ENCODE assay signal across 12 cellular contexts in genomic region chr3:37990527-37990926, GRCh38. TPM values are rescaled to one million over a fixed set of nuclear protein-coding genes. Genes with fewer than 3 reads are reported as not detected.
DNase-seq lines count a peak whose midpoint lies in the region; ATAC-seq and TF ChIP-seq lines count a peak whose summit lies in the region.
"Had no signal": no experiment of that assay in that cellular context is flagged by ENCODE, and none has a peak within 500 bp of the region (broad histone marks: within the 10 kb centered on the region; RNA-seq: fewer than 3 reads in every experiment).

VILL (plus strand) TSS chr3:37990786; CDS start chr3:37993673, 2,887 bp downstream.

- DNase-seq in H7, result peak; percentile 60
- DNase-seq in RWPE2 (ENCODE audit: low spot score), result peak; percentile 68
- no peak for DNase-seq in prostate gland (ENCODE audit: low spot score)
- DNase-seq in heart right ventricle, result no peak
- DNase-seq in BE2C, result no peak
- DNase-seq: NCI-H1436; stimulated activated naive CD4-positive, alpha-beta T cell; SW 1271 had no signal

- H3K4me3 ChIP-seq in H7 (ENCODE audit: insufficient read depth, low read depth, low read length) (peak within 1 kb of the TSS; percentile 20; the same call in 1 of the 2 replicates), RWPE2 (ENCODE audit: severe bottlenecking) (no peak within 1 kb of the TSS), iPS-15b (ENCODE audit: low read depth, low read length) (peak within 1 kb of the TSS; percentile 26), prostate gland (no peak within 1 kb of the TSS), heart right ventricle (no peak within 1 kb of the TSS), BE2C (ENCODE audit: low read depth, low read length) (no peak within 1 kb of the TSS)
- H3K4me3 ChIP-seq: ascending aorta had no signal

- TF ChIP-seq CTCF in RWPE2 (IDR thresholded peaks at IDR 0.05; ENCODE audit: poor library complexity, severe bottlenecking) (no peak), prostate gland (IDR thresholded peaks at IDR 0.05) (peak in 1 of 4 experiments; percentile 24), heart right ventricle (IDR thresholded peaks at IDR 0.05) (no peak), BE2C (IDR thresholded peaks at IDR 0.05; ENCODE audit: low read depth, low read length) (no peak)

- peak; percentile 65 for TF ChIP-seq POLR2A in prostate gland (IDR thresholded peaks at IDR 0.05)

- H3K27me3 ChIP-seq in H7 (ENCODE audit: control insufficient read depth, insufficient read depth, low read length), result 0 out of 2 replicates have a peak, but pooled peaks cover 4% of the 10 kb centered on the region
- no peaks in the 10 kb centered on the region for H3K27me3 ChIP-seq in RWPE2 (ENCODE audit: insufficient read depth, poor library complexity, severe bottlenecking)
- H3K27me3 ChIP-seq in iPS-15b (ENCODE audit: control insufficient read depth, insufficient read depth, low read length), result peaks cover 12% of the 10 kb centered on the region
- H3K27me3 ChIP-seq in prostate gland (replicated peaks; ENCODE audit: insufficient read depth), result no peaks in the 10 kb centered on the region
- no peaks in the 10 kb centered on the region for H3K27me3 ChIP-seq in heart right ventricle
- no peaks in the 10 kb centered on the region for H3K27me3 ChIP-seq in BE2C
- H3K27me3 ChIP-seq: ascending aorta had no signal

- peak; percentile 16; the same call in 2 of the 3 replicates for ATAC-seq in RWPE2 (ENCODE audit: low read depth)
- no peak for ATAC-seq in activated CD4-positive, CD25-positive, alpha-beta regulatory T cell treated with anti-CD3 and anti-CD28 coated beads, Interleukin-2, amount 50 U/mL, for 24 hours
- ATAC-seq in heart right ventricle, result no peak
- ATAC-seq in GM19328 (IDR thresholded peaks at IDR 0.05; ENCODE audit: unreplicated experiment), result no peak

- peaks cover 8% of the 10 kb centered on the region for H3K4me1 ChIP-seq in RWPE2 (ENCODE audit: insufficient read depth, poor library complexity, severe bottlenecking)
- H3K4me1 ChIP-seq in iPS-15b (ENCODE audit: control insufficient read depth, insufficient read depth, low read length), result peaks cover 5% of the 10 kb centered on the region
- peaks cover 12% of the 10 kb centered on the region for H3K4me1 ChIP-seq in prostate gland (replicated peaks)
- peaks cover 0 to 38% (median 15%) of the 10 kb centered on the region in 9 donors for H3K4me1 ChIP-seq in heart right ventricle
- H3K4me1 ChIP-seq in BE2C, result no peaks in the 10 kb centered on the region

- H3K9me3 ChIP-seq in RWPE2 (ENCODE audit: severe bottlenecking) (no peaks in the 10 kb centered on the region), iPS-15b (ENCODE audit: control insufficient read depth, insufficient read depth, low read length) (no peaks in the 10 kb centered on the region), prostate gland (no peaks in the 10 kb centered on the region), heart right ventricle (no peaks in the 10 kb centered on the region), BE2C (no peaks in the 10 kb centered on the region)
- H3K9me3 ChIP-seq: ascending aorta had no signal

- H3K27ac ChIP-seq in RWPE2 (ENCODE audit: poor library complexity, severe bottlenecking) (no peak within 1 kb of the TSS), prostate gland (peak within 1 kb of the TSS in 1 of 2 donors; percentile 86), heart right ventricle (no peak within 1 kb of the TSS)
- H3K27ac ChIP-seq: ascending aorta had no signal

- H3K36me3 ChIP-seq in H7 (replicated peaks; ENCODE audit: control insufficient read depth, insufficient read depth, low read length) (no peaks in the 10 kb centered on the region), RWPE2 (ENCODE audit: low read depth) (no peaks in the 10 kb centered on the region), iPS-15b (ENCODE audit: control insufficient read depth, insufficient read depth, low read length) (no peaks in the 10 kb centered on the region), prostate gland (no peaks in the 10 kb centered on the region), heart right ventricle (peaks cover 0 to 2% (median 0%) of the 10 kb centered on the region in 9 donors), BE2C (no peaks in the 10 kb centered on the region)
- H3K36me3 ChIP-seq: ascending aorta had no signal

- intact Hi-C loops in prostate gland (cut with DNase I) (no loop called here), heart right ventricle (cut with DNase I) (no loop called here)

- WGBS in prostate gland, result 77% methylated on average over 10 of the region's 10 CpGs
- WGBS in heart right ventricle, 2 donors, result 85 to 89% methylated on average over 10 of the region's 10 CpGs

- H3K9ac ChIP-seq in iPS-15b (ENCODE audit: low read depth, low read length), result no peak within 1 kb of the TSS

RNA-seq across cellular contexts. Expression of gene VILL, which starts in this region (rescaled TPM):
- total RNA-seq in H7 (2014; rRNA removed; shearing (Covaris generic)), result 5.0 and 5.3 TPM in 2 replicates
- total RNA-seq in prostate gland (10 to 100 TPM; 29.1 to 29.3 TPM), heart right ventricle (1 to 10 TPM; 1.2 to 3.7 (median 2.1) TPM)
- polyA plus RNA-seq in heart right ventricle, result 1 to 10 TPM; 4.8 to 6.4 TPM
- 12.7 TPM for polyA plus RNA-seq in BE2C (2012; ENCODE audit: insufficient read depth, insufficient read length, low read depth)

Comparison
In these comparisons a context has a peak if more than half of its experiments do, and no peak if none do; other contexts are left out.
1. DNase-seq: peak in H7 (single experiment) and RWPE2 (single experiment); none in prostate gland (single experiment), heart right ventricle (0 of 2) and BE2C (single experiment).
2. H3K4me3 ChIP-seq: peak in H7 (single experiment) and iPS-15b (single experiment); none in RWPE2 (single experiment), prostate gland (0 of 2), heart right ventricle (0 of 10) and BE2C (single experiment).